Comparison of ENCODE assay signal across 15 cellular contexts in the genomic region with DNA sequence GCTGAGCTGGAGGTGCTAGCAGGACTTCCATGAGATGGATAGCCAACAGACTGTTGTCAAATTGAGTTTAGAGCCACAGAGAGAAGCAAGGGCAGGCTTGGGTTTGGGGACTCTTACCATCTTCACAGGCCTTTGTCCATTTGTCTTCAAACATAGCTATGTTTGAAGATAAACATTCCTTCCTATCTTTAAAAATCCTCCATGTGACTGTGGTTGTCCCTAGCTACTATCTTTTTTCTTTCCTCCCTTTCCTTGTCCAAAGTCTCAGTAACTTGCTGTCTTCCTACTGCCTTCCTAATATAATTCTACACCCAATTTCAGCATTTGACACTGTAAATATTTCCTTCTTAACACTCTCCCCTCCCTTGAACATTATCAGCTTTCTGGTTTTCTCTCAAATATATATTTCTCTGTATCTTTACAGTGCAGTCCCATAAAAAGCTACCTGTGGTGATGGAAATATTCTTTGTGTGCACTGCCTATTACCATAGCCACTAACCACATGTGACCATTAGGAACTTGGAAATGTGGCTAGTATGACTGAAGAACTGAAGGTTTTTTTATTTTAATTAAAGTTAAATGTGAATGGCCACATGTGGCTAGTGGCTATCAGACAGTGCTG.
"Had no signal": no experiment of that assay in that cellular context is flagged by ENCODE, and none has a peak within 500 bp of the region (broad histone marks: within the 10 kb centered on the region; RNA-seq: fewer than 3 reads in every experiment).

No MANE protein-coding gene starts in this region.

- ATAC-seq: effector memory CD8-positive, alpha-beta T cell had no signal

- H3K27me3 ChIP-seq: ascending aorta, breast epithelium, ovary, tibial artery, vagina had no signal

- H3K4me3 ChIP-seq: ascending aorta, breast epithelium, lung, ovary, tibial artery, vagina had no signal

- H3K27ac Mint-ChIP-seq: activated T-helper 17 cell treated with anti-CD3 and anti-CD28 coated beads, Interleukin-2, amount 50 U/mL, for 72 hours; effector memory CD8-positive, alpha-beta T cell had no signal

- DNase-seq: activated naive CD4-positive, alpha-beta T cell treated with Interleukin-2 at 50 U/mL for 16 hours; activated T-cell treated with anti-CD3 and anti-CD28 coated beads for 4 hours; dermis blood vessel endothelial cell; effector memory CD8-positive, alpha-beta T cell; foreskin melanocyte; head of caudate nucleus; ovary; stimulated activated CD4-positive, alpha-beta T cell treated with anti-CD3 and anti-CD28 coated beads, Interleukin-4, amount 100 ng/mL, for 1 hour; stimulated activated naive CD4-positive, alpha-beta T cell; tibial artery had no signal

- H3K36me3 ChIP-seq: ascending aorta, breast epithelium, ovary, tibial artery, vagina had no signal

- H3K4me3 Mint-ChIP-seq: activated T-helper 17 cell treated with anti-CD3 and anti-CD28 coated beads, Interleukin-2, amount 50 U/mL, for 72 hours; effector memory CD8-positive, alpha-beta T cell had no signal

- H3K9me3 Mint-ChIP-seq: activated T-helper 17 cell treated with anti-CD3 and anti-CD28 coated beads, Interleukin-2, amount 50 U/mL, for 72 hours; effector memory CD8-positive, alpha-beta T cell had no signal

- H3K9me3 ChIP-seq: ascending aorta, breast epithelium, ovary, tibial artery, vagina had no signal
